Comparison of ENCODE assay signal across 20 cellular contexts in genomic region chr9:3887121-3887797, GRCh38.
DNase-seq lines count a peak whose midpoint lies in the region; ATAC-seq and TF ChIP-seq lines count a peak whose summit lies in the region.
"Had no signal": no experiment of that assay in that cellular context is flagged by ENCODE, and none has a peak within 500 bp of the region (broad histone marks: within the 10 kb centered on the region; RNA-seq: fewer than 3 reads in every experiment).

No MANE protein-coding gene starts in this region.

- H3K27ac ChIP-seq in mammary epithelial cell (ENCODE audit: insufficient read depth, low read depth, low read length) (peak overlapping the region; percentile 81), breast epithelium (no peak overlapping the region)
- H3K27ac ChIP-seq: coronary artery had no signal

- no TSS peak for BruUV-seq in mammary epithelial cell (replicated peaks; lab: Mats Ljungman, UMichigan)

- H3K4me3 ChIP-seq in mammary epithelial cell (replicated peaks in 1 of 3; ENCODE audit: insufficient read depth in 1 of 3, low read depth in 2 of 3, low read length in 3 of 3) (no peak overlapping the region), breast epithelium (no peak overlapping the region), endocrine pancreas (ENCODE audit: control insufficient read depth, insufficient read depth, low read length) (peak overlapping the region; percentile 28)
- H3K4me3 ChIP-seq: coronary artery, MG63 had no signal

- in situ Hi-C loops in mammary epithelial cell (cut with MboI; ENCODE audit: low sequenced_read_pairs in 2 of 2): no loop called here

- CTCF ChIA-PET in mammary epithelial cell (lab: Charles Lee; ENCODE audit: low non-redundant PET): interaction anchor here (0.6 kb wide), 2 partner anchors 12 to 187 kb away, joined by 3 to 4 read pairs; no protein-coding TSS in a partner anchor

- H3K4me1 ChIP-seq in mammary epithelial cell (ENCODE audit: insufficient read depth, low read length) (peaks cover 27% of the 10 kb centered on the region), breast epithelium (no peaks in the 10 kb centered on the region), endocrine pancreas (ENCODE audit: control insufficient read depth, insufficient read depth, low read length) (peaks cover 21% of the 10 kb centered on the region)

- H3K36me3 ChIP-seq in mammary epithelial cell (ENCODE audit: insufficient read depth, low read length) (no peaks in the 10 kb centered on the region), breast epithelium (no peaks in the 10 kb centered on the region), endocrine pancreas (ENCODE audit: control insufficient read depth, insufficient read depth, low read length) (no peaks in the 10 kb centered on the region)
- H3K36me3 ChIP-seq: MG63 had no signal

- intact Hi-C loops in mammary epithelial cell (cut with micrococcal nuclease): loop anchor here (5.0 to 10.0 kb wide), 2 partner anchors 125 to 152 kb away; no protein-coding TSS in a partner anchor
- intact Hi-C loops in breast epithelium (cut with DNase I; ENCODE audit: low total_unique reads): no loop called here

- peak; percentile 17 for DNase-seq in mammary epithelial cell
- DNase-seq in breast epithelium (ENCODE audit: low spot score in 2 of 2): no peak
- peak; percentile 29 for DNase-seq in NCI-H2227 treated with DMSO at 0.1 percent for 48 hours (lab: John Stamatoyannopoulos, UW)
- DNase-seq in activated naive CD4-positive, alpha-beta T cell treated with anti-CD3 and anti-CD28 coated beads, Interleukin-2, amount 50 U/mL, for 16 hours: no peak
- DNase-seq in A172 (ENCODE audit: low spot score): no peak
- DNase-seq: 8988T; activated naive CD4-positive, alpha-beta T cell treated with Interleukin-2 at 50 U/mL for 16 hours; CD4-positive, alpha-beta T cell; erythroblast; MG63; midbrain; occipital lobe; Right ventricle myocardium superior; stimulated activated CD4-positive, alpha-beta T cell treated with anti-CD3 and anti-CD28 coated beads, Interleukin-4, amount 100 ng/mL, for 4 hours; T-helper 17 cell; trophoblast cell had no signal

- H3K4me2 ChIP-seq in mammary epithelial cell (ENCODE audit: insufficient read depth, low read depth, low read length): peak overlapping the region; percentile 62

- no peaks in the 10 kb centered on the region for H3K27me3 ChIP-seq in mammary epithelial cell (ENCODE audit: insufficient read depth, low read length)
- no peaks in the 10 kb centered on the region for H3K27me3 ChIP-seq in breast epithelium
- H3K27me3 ChIP-seq in endocrine pancreas (ENCODE audit: control insufficient read depth, insufficient read depth, low read length): no peaks in the 10 kb centered on the region
- H3K27me3 ChIP-seq: MG63 had no signal

- ATAC-seq in GM21390 (IDR thresholded peaks at IDR 0.05; ENCODE audit: unreplicated experiment) (no peak), HG02623 (IDR thresholded peaks at IDR 0.05; ENCODE audit: unreplicated experiment) (no peak)
- ATAC-seq: T-helper 17 cell had no signal

- no peak for TF ChIP-seq POLR2A in breast epithelium (IDR thresholded peaks at IDR 0.05)

- WGBS in mammary epithelial cell (ENCODE audit: low coverage, missing lambda C conversion rate): 74% methylated on average over 6 of the region's 6 CpGs

- dilution Hi-C loops in mammary epithelial cell (cut with HindIII; ENCODE audit: low sequenced_read_pairs): no loop called here

- H3K79me2 ChIP-seq in mammary epithelial cell (ENCODE audit: insufficient read depth, low read length): no peaks in the 10 kb centered on the region

- no peaks in the 10 kb centered on the region for H3K9me3 ChIP-seq in mammary epithelial cell (replicated peaks; ENCODE audit: insufficient read depth, low read length)
- no peaks in the 10 kb centered on the region for H3K9me3 ChIP-seq in breast epithelium
- no peaks in the 10 kb centered on the region for H3K9me3 ChIP-seq in endocrine pancreas (ENCODE audit: control insufficient read depth, low read length)
- H3K9me3 ChIP-seq: MG63 had no signal

- TF ChIP-seq CTCF in mammary epithelial cell (conservative IDR thresholded peaks at IDR 0.05 in 1 of 2, IDR thresholded peaks at IDR 0.05 in 1 of 2; ENCODE audit: extremely low read depth in 1 of 2, insufficient read depth in 1 of 2, low read depth in 1 of 2, low read length in 2 of 2): no peak
- no peak for TF ChIP-seq CTCF in breast epithelium (IDR thresholded peaks at IDR 0.05)

- no peaks in the 10 kb centered on the region for H4K20me1 ChIP-seq in mammary epithelial cell (ENCODE audit: insufficient read depth, low read length)

- peak overlapping the region; percentile 79 for H2AFZ ChIP-seq in mammary epithelial cell (ENCODE audit: low read depth, low read length)

- peak overlapping the region; percentile 18 for H3K9ac ChIP-seq in mammary epithelial cell (ENCODE audit: insufficient read depth, low read length)
- H3K9ac ChIP-seq in endocrine pancreas (ENCODE audit: control insufficient read depth, insufficient read depth, low read length): no peak overlapping the region

Comparison
In these comparisons a context has a peak if more than half of its experiments do, and no peak if none do; other contexts are left out.
1. DNase-seq: peak in mammary epithelial cell (single experiment) and NCI-H2227 treated with DMSO at 0.1 percent for 48 hours (single experiment); none in breast epithelium (0 of 2), activated naive CD4-positive, alpha-beta T cell treated with anti-CD3 and anti-CD28 coated beads, Interleukin-2, amount 50 U/mL, for 16 hours (single experiment) and A172 (single experiment).